In genomic region chr12:4649358-4649661, GRCh38 we compare ENCODE assay signal across 8 cellular contexts. TPM values are rescaled to one million over a fixed set of nuclear protein-coding genes. Genes with fewer than 3 reads are reported as not detected.
DNase-seq lines count a peak whose midpoint lies in the region; ATAC-seq and TF ChIP-seq lines count a peak whose summit lies in the region.

No MANE protein-coding gene starts in this region.

- peak overlapping the region; percentile 79 to 97 (median 94) for H3K27ac Mint-ChIP-seq in naive B cell

- H3K9me3 ChIP-seq in KOPT-K1 (ENCODE audit: insufficient read depth, low read length, poor library complexity, severe bottlenecking): no peaks in the 10 kb centered on the region

- H3K36me3 ChIP-seq in KOPT-K1 (ENCODE audit: insufficient read depth, low read length): peaks cover 7% of the 10 kb centered on the region

- H3K27me3 Mint-ChIP-seq in naive B cell: no peaks in the 10 kb centered on the region

- H3K4me3 Mint-ChIP-seq in naive B cell: peak overlapping the region; percentile 93 to 100 (median 98)

- ATAC-seq in naive B cell (ENCODE audit: low read depth in 2 of 2): no peak
- no peak for ATAC-seq in GM18498 (IDR thresholded peaks at IDR 0.05; ENCODE audit: unreplicated experiment)

- DNase-seq in AG04449 (ENCODE audit: low read depth, low spot score) (no peak), coronary artery (ENCODE audit: low spot score) (no peak), naive B cell (no peak), NCI-H1694 (lab: John Stamatoyannopoulos, UW) (no peak), HUDEP-2 (lab: John Stamatoyannopoulos, UW; ENCODE audit: unreplicated experiment in 76 of 76) (no peak)
- no peak for DNase-seq in NK-92 treated with Interleukin-12 subunit alpha and Interleukin-12 subunit beta, amount 100 ng/mL, for 24 hours (lab: John Stamatoyannopoulos, UW)

- H3K4me1 Mint-ChIP-seq in naive B cell: peaks cover 39 to 57% (median 47%) of the 10 kb centered on the region in 3 donors

- no peaks in the 10 kb centered on the region for H3K36me3 Mint-ChIP-seq in naive B cell

- POLR2A ChIA-PET in AG04449 (lab: Yijun Ruan, JAX): interaction anchor here (0.6 to 1.6 kb wide), 3 partner anchors 15 to 149 kb away, joined by 3 to 7 read pairs (median 6); no protein-coding TSS in a partner anchor

- CTCF ChIA-PET in AG04449 (lab: Yijun Ruan, JAX): interaction anchor here (1.1 to 1.2 kb wide), 3 partner anchors 11 to 15 kb away, joined by 3 read pairs; no protein-coding TSS in a partner anchor

- TF ChIP-seq CTCF in AG04449 (IDR thresholded peaks at IDR 0.05; ENCODE audit: insufficient read depth, low read length, missing control alignments) (no peak), coronary artery (IDR thresholded peaks at IDR 0.05) (no peak)

- H3K9me3 Mint-ChIP-seq in naive B cell: no peaks in the 10 kb centered on the region

- H3K4me3 ChIP-seq in AG04449 (ENCODE audit: low read depth, low read length) (peak overlapping the region; percentile 85), coronary artery (peak overlapping the region; percentile 88)

- H3K27ac ChIP-seq in KOPT-K1 (ENCODE audit: low read depth, low read length, poor library complexity, severe bottlenecking) (peak overlapping the region; percentile 85), coronary artery (peak overlapping the region; percentile 73 to 79)

RNA-seq across cellular contexts. Expression of gene NDUFA9, which starts 0.4 kb away (rescaled TPM):
- 100 to 1,000 TPM; 137 to 196 (median 162) TPM for polyA plus RNA-seq in naive B cell (ENCODE audit: low read depth in 6 of 6)

RNA-seq across cellular contexts. Expression of gene AKAP3, which starts 0.5 kb away (rescaled TPM):
- polyA plus RNA-seq in naive B cell (ENCODE audit: low read depth in 6 of 6): 1 to 10 TPM in 5 of 6 donors, not detected in 1; 2.0 to 5.4 (median 3.0) TPM
